In the genomic region with DNA sequence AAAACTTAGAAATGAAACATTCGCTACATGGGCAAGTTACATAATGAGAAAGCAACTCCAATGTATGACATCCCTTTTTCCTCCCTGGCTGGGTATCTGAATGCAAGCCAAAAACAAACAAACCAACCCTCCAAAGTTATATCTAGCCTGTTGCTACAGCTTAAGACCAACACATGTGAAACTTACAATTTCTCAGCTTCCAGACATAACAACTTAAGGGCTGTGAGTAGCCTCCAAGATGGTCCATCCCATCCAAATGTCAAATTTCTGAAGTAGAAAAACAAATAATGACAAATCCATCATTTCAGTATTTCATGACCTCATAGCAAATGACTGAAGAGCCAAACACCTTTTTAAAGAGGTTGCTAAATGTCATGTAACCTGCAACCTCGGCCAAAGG, we compare ENCODE assay signal across 25 cellular contexts.
"Had no signal": no experiment of that assay in that cellular context is flagged by ENCODE, and none has a peak within 500 bp of the region (broad histone marks: within the 10 kb centered on the region; RNA-seq: fewer than 3 reads in every experiment).

No MANE protein-coding gene starts in this region.

- DNase-seq: activated CD4-positive, alpha-beta T cell treated with anti-CD3 and anti-CD28 coated beads for 48 hours; activated CD4-positive, alpha-beta T cell treated with anti-CD3 and anti-CD28 coated beads, Interleukin-2, amount 50 U/mL, for 4 hours; activated CD4-positive, CD25-positive, alpha-beta regulatory T cell treated with anti-CD3 and anti-CD28 coated beads, Interleukin-2, amount 50 U/mL, for 72 hours; activated CD8-positive, alpha-beta memory T cell treated with anti-CD3 and anti-CD28 coated beads for 24 hours; activated gamma-delta T cell treated with Interleukin-2 at 50 U/mL for 16 hours; activated naive CD4-positive, alpha-beta T cell treated with anti-CD3 and anti-CD28 coated beads, Interleukin-2, amount 10 ng/mL, durations not matched to agents 7 days and 5 days; activated naive CD8-positive, alpha-beta T cell treated with anti-CD3 and anti-CD28 coated beads, Interleukin-2, amount 10 ng/mL, durations not matched to agents 7 days and 5 days; activated T-cell treated with anti-CD3 and anti-CD28 coated beads, Interleukin-2, amount 50 U/mL, for 48 hours; adrenal gland; anterior cingulate cortex; central memory CD4-positive, alpha-beta T cell; Karpas-422; MM.1S; NCI-H1105; NCI-H1436; NCI-H1694 treated with DMSO at 0.1 percent for 48 hours; NCI-H2081 treated with DMSO at 0.1 percent for 48 hours; NCI-H446; NCI-H526; NCI-H82; SIG-M5; T-helper 17 cell; T-helper 9 cell had no signal

- ATAC-seq: activated T-helper 17 cell treated with anti-CD3 and anti-CD28 coated beads, Interleukin-2, amount 50 U/mL, for 72 hours; T-helper 17 cell; WTC11 had no signal

- H3K9me3 Mint-ChIP-seq: activated naive CD4-positive, alpha-beta T cell treated with anti-CD3 and anti-CD28 coated beads, Interleukin-2, amount 10 ng/mL, durations not matched to agents 7 days and 5 days; activated naive CD8-positive, alpha-beta T cell treated with anti-CD3 and anti-CD28 coated beads, Interleukin-2, amount 10 ng/mL, durations not matched to agents 7 days and 5 days; activated T-helper 17 cell treated with anti-CD3 and anti-CD28 coated beads, Interleukin-2, amount 50 U/mL, for 72 hours; WTC11 had no signal

- H3K4me3 Mint-ChIP-seq: activated naive CD4-positive, alpha-beta T cell treated with anti-CD3 and anti-CD28 coated beads, Interleukin-2, amount 10 ng/mL, durations not matched to agents 7 days and 5 days; activated naive CD8-positive, alpha-beta T cell treated with anti-CD3 and anti-CD28 coated beads, Interleukin-2, amount 10 ng/mL, durations not matched to agents 7 days and 5 days; activated T-helper 17 cell treated with anti-CD3 and anti-CD28 coated beads, Interleukin-2, amount 50 U/mL, for 72 hours; T-helper 17 cell; WTC11 had no signal

- H3K27me3 Mint-ChIP-seq: activated naive CD4-positive, alpha-beta T cell treated with anti-CD3 and anti-CD28 coated beads, Interleukin-2, amount 10 ng/mL, durations not matched to agents 7 days and 5 days; activated naive CD8-positive, alpha-beta T cell treated with anti-CD3 and anti-CD28 coated beads, Interleukin-2, amount 10 ng/mL, durations not matched to agents 7 days and 5 days; activated T-helper 17 cell treated with anti-CD3 and anti-CD28 coated beads, Interleukin-2, amount 50 U/mL, for 72 hours; T-helper 17 cell had no signal

- H3K4me1 Mint-ChIP-seq: activated naive CD4-positive, alpha-beta T cell treated with anti-CD3 and anti-CD28 coated beads, Interleukin-2, amount 10 ng/mL, durations not matched to agents 7 days and 5 days; activated T-helper 17 cell treated with anti-CD3 and anti-CD28 coated beads, Interleukin-2, amount 50 U/mL, for 72 hours had no signal

- H3K27ac Mint-ChIP-seq: activated naive CD4-positive, alpha-beta T cell treated with anti-CD3 and anti-CD28 coated beads, Interleukin-2, amount 10 ng/mL, durations not matched to agents 7 days and 5 days; activated naive CD8-positive, alpha-beta T cell treated with anti-CD3 and anti-CD28 coated beads, Interleukin-2, amount 10 ng/mL, durations not matched to agents 7 days and 5 days; activated T-helper 17 cell treated with anti-CD3 and anti-CD28 coated beads, Interleukin-2, amount 50 U/mL, for 72 hours; T-helper 17 cell; WTC11 had no signal
